8 cellular contexts compared by ENCODE assay signal in the genomic region with DNA sequence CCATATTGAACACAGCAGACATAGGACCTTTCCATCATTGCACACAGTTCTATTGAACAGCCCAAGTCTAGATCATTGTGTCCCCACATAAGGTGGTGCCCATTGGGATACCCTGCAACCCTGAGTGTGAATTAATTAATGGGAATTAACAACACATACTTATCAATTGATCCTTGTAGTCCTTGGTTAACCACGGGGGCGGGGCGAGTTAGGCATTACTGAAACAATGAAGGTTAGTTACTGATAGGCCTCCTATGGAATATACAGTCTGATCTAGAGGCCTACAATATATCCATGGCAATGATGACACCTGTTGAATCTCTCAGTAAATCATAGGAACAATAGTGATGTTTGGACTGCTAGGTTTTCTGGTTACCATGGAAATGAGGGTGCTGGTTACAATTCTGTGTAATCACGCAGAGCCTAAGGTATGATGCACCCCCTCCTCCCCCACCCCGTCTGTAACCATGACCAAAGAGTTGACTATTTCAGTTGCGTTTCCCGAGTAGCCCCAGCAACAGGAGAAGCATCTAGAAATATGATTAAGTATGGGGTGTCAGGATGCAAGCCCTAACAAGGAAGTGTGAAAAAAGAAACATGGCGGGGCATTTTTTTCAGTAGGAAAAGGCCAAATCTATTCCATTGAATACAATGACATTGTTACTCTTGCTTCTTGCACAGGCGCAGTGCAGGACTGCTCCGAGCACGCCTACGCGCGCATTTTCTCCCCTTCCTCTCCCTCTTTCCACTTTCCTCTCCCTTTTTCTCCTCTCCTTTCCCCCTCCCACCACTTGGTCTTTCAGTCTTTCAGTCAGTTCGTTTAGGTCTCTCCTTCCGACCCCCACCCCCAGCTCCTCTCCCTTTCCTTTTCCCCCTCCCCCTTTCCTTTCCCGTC. TPM values are rescaled to one million over a fixed set of nuclear protein-coding genes. Genes with fewer than 3 reads are reported as not detected.
DNase-seq lines count a peak whose midpoint lies in the region; ATAC-seq and TF ChIP-seq lines count a peak whose summit lies in the region.

No MANE protein-coding gene starts in this region.

- peak overlapping the region; percentile 89 for H3K27ac ChIP-seq in CD8-positive, alpha-beta memory T cell (ENCODE audit: low read depth, low read length)
- H3K27ac ChIP-seq in thoracic aorta: peak overlapping the region; percentile 93 to 95

- no peak for TF ChIP-seq CTCF in thoracic aorta (IDR thresholded peaks at IDR 0.05)

- H3K36me3 ChIP-seq in CD8-positive, alpha-beta memory T cell (ENCODE audit: insufficient read depth, low read length): no peaks in the 10 kb centered on the region
- no peaks in the 10 kb centered on the region for H3K36me3 ChIP-seq in thoracic aorta

- DNase-seq in CD8-positive, alpha-beta memory T cell: peak in 3 of 5 donors; percentile 5 to 64 (median 37)
- DNase-seq in effector CD8-positive, alpha-beta T cell (lab: John Stamatoyannopoulos, UW): peak; percentile 20
- DNase-seq in naive B cell (no peak), thoracic aorta (ENCODE audit: low spot score) (no peak), NCI-H1694 treated with DMSO at 0.1 percent for 48 hours (lab: John Stamatoyannopoulos, UW) (no peak)

- peak overlapping the region; percentile 95 to 100 (median 97) for H3K4me3 Mint-ChIP-seq in CD8-positive, alpha-beta memory T cell
- peak overlapping the region; percentile 95 to 99 (median 97) for H3K4me3 Mint-ChIP-seq in naive B cell

- POLR2A ChIA-PET in CD8-positive, alpha-beta memory T cell (lab: Charles Lee): interaction anchor here (0.7 to 2.3 kb wide), 6 partner anchors 28 to 249 kb away, joined by 3 to 30 read pairs (median 11); partner anchors contain the start of genes OGT, TAF1 and ZMYM3

- H3K4me1 ChIP-seq in CD8-positive, alpha-beta memory T cell (ENCODE audit: insufficient read depth, low read length): peaks cover 16% of the 10 kb centered on the region
- peaks cover 7 to 14% of the 10 kb centered on the region in 2 donors for H3K4me1 ChIP-seq in thoracic aorta (ENCODE audit: control insufficient read depth in 1 of 2, low read depth in 2 of 2)

- H3K27me3 ChIP-seq in CD8-positive, alpha-beta memory T cell (ENCODE audit: insufficient read depth, low read length, poor library complexity, severe bottlenecking): no peaks in the 10 kb centered on the region
- no peaks in the 10 kb centered on the region for H3K27me3 ChIP-seq in thoracic aorta (replicated peaks; ENCODE audit: insufficient read depth)

- ATAC-seq in GM19463 (IDR thresholded peaks at IDR 0.05; ENCODE audit: unreplicated experiment): peak; percentile 34
- peak; percentile 26 for ATAC-seq in HG03571 (IDR thresholded peaks at IDR 0.05; ENCODE audit: unreplicated experiment)
- ATAC-seq in activated CD4-positive, CD25-positive, alpha-beta regulatory T cell treated with anti-CD3 and anti-CD28 coated beads, Interleukin-2, amount 50 U/mL, for 24 hours: peak; percentile 66 to 69
- peak; percentile 37 to 39 for ATAC-seq in naive B cell (ENCODE audit: low read depth in 2 of 2)
- ATAC-seq in thoracic aorta (ENCODE audit: insufficient number of reproducible peaks, low FRiP score, low read depth): peak; percentile 61

- H3K27me3 Mint-ChIP-seq in CD8-positive, alpha-beta memory T cell: peaks cover 0 to 3% of the 10 kb centered on the region in 2 donors
- peaks cover 0 to 3% (median 0%) of the 10 kb centered on the region in 3 donors for H3K27me3 Mint-ChIP-seq in naive B cell

- H3K4me3 ChIP-seq in CD8-positive, alpha-beta memory T cell (ENCODE audit: low read length): peak overlapping the region; percentile 56
- peak overlapping the region; percentile 89 for H3K4me3 ChIP-seq in thoracic aorta

- H3K9me3 ChIP-seq in CD8-positive, alpha-beta memory T cell (ENCODE audit: low read length): no peaks in the 10 kb centered on the region
- no peaks in the 10 kb centered on the region for H3K9me3 ChIP-seq in thoracic aorta

- H3K27ac Mint-ChIP-seq in CD8-positive, alpha-beta memory T cell: peak overlapping the region; percentile 98 to 100 (median 99)
- H3K27ac Mint-ChIP-seq in naive B cell: peak overlapping the region; percentile 99 to 100 (median 99)

- CTCF ChIA-PET in CD8-positive, alpha-beta memory T cell (lab: Charles Lee): interaction anchor here (0.8 to 1.8 kb wide), 7 partner anchors 10 to 102 kb away, joined by 3 to 8 read pairs (median 4); partner anchors contain the start of gene TAF1

- H3K36me3 Mint-ChIP-seq in CD8-positive, alpha-beta memory T cell: peaks cover 0 to 21% (median 0%) of the 10 kb centered on the region in 3 donors
- H3K36me3 Mint-ChIP-seq in naive B cell: peaks cover 0 to 9% of the 10 kb centered on the region in 2 donors

- no peaks in the 10 kb centered on the region for H3K9me3 Mint-ChIP-seq in CD8-positive, alpha-beta memory T cell
- H3K9me3 Mint-ChIP-seq in naive B cell: peaks cover 0 to 5% (median 0%) of the 10 kb centered on the region in 7 donors

- H3K4me1 Mint-ChIP-seq in CD8-positive, alpha-beta memory T cell: peaks cover 23 to 37% (median 30%) of the 10 kb centered on the region in 3 donors
- H3K4me1 Mint-ChIP-seq in naive B cell: peaks cover 0 to 27% (median 9%) of the 10 kb centered on the region in 3 donors

RNA-seq across cellular contexts. Expression of gene NONO, which starts 0.7 kb away (rescaled TPM):
- 100 to 1,000 TPM; 532 to 542 TPM for total RNA-seq in CD8-positive, alpha-beta memory T cell
- polyA plus RNA-seq in CD8-positive, alpha-beta memory T cell: 170 TPM
- polyA plus RNA-seq in naive B cell (ENCODE audit: low read depth in 6 of 6): 100 to 1,000 TPM; 174 to 227 (median 183) TPM
- 100 to 1,000 TPM; 168 to 243 TPM for total RNA-seq in thoracic aorta

RNA-seq across cellular contexts. Expression of gene ITGB1BP2, which starts 18.8 kb away (rescaled TPM):
- total RNA-seq in CD8-positive, alpha-beta memory T cell: 1 to 10 TPM; 3.7 to 3.8 TPM
- not detected for polyA plus RNA-seq in CD8-positive, alpha-beta memory T cell
- not detected for polyA plus RNA-seq in naive B cell (ENCODE audit: low read depth in 6 of 6)
- total RNA-seq in thoracic aorta: 10 to 100 TPM; 18.5 to 52.6 TPM

RNA-seq across cellular contexts. Expression of gene ZMYM3, which starts 28.8 kb away (rescaled TPM):
- total RNA-seq in CD8-positive, alpha-beta memory T cell: 10 to 100 TPM; 16.5 to 16.7 TPM
- 7.4 TPM for polyA plus RNA-seq in CD8-positive, alpha-beta memory T cell
- polyA plus RNA-seq in naive B cell (ENCODE audit: low read depth in 6 of 6): 10 to 100 TPM in 1 of 6 donors, 1 to 10 TPM in 5; 5.8 to 10.0 (median 7.8) TPM
- total RNA-seq in thoracic aorta: 10 to 100 TPM; 14.7 to 21.9 TPM

RNA-seq across cellular contexts. Expression of gene GJB1, which starts 59.7 kb away (rescaled TPM):
- not detected for total RNA-seq in CD8-positive, alpha-beta memory T cell
- polyA plus RNA-seq in CD8-positive, alpha-beta memory T cell: not detected
- not detected for polyA plus RNA-seq in naive B cell (ENCODE audit: low read depth in 6 of 6)
- not detected for total RNA-seq in thoracic aorta

Comparison
In these comparisons a context has a peak if more than half of its experiments do, and no peak if none do; other contexts are left out.
1. DNase-seq: peak in CD8-positive, alpha-beta memory T cell (3 of 5) and effector CD8-positive, alpha-beta T cell (single experiment); none in naive B cell (single experiment), thoracic aorta (single experiment) and NCI-H1694 treated with DMSO at 0.1 percent for 48 hours (single experiment).
2. RNA of gene ITGB1BP2, which starts 18.8 kb away (total RNA-seq): 18.5 to 52.6 TPM in thoracic aorta; 3.7 to 3.8 TPM in CD8-positive, alpha-beta memory T cell; every median in the first group is over 4 times any median in the second.
3. Peak in every context shown above with its lines, with median percentiles within 50 percentile points of each other: ATAC-seq.